Comparison of ENCODE assay signal across 12 cellular contexts in genomic region chr10:35398888-35399287, GRCh38.
"Had no signal": no experiment of that assay in that cellular context is flagged by ENCODE, and none has a peak within 500 bp of the region (broad histone marks: within the 10 kb centered on the region; RNA-seq: fewer than 3 reads in every experiment).

No MANE protein-coding gene starts in this region.

- H3K4me3 ChIP-seq: gastroesophageal sphincter, left lung, ovary, thyroid gland, uterus had no signal

- H3K27ac ChIP-seq: gastroesophageal sphincter, left lung, ovary, thyroid gland had no signal

- H3K4me1 ChIP-seq: uterus had no signal

- H3K27me3 ChIP-seq: gastroesophageal sphincter, left lung, ovary, thyroid gland, uterus had no signal

- ATAC-seq: gastroesophageal sphincter; left lung; stimulated activated memory B cell treated with anti-CD40 and anti-IgM and Interleukin-4, amounts not matched to agents 10 μg/mL and 1 μg/mL and 100 μg/mL, for 72 hours; T-helper 17 cell had no signal

- H3K9me3 ChIP-seq: gastroesophageal sphincter, ovary, thyroid gland, uterus had no signal

- H3K36me3 ChIP-seq: gastroesophageal sphincter, left lung, ovary, thyroid gland, uterus had no signal

- DNase-seq: activated CD4-positive, alpha-beta T cell treated with anti-CD3 and anti-CD28 coated beads, Interleukin-2, amount 10 ng/mL, durations not matched to agents 7 days and 5 days; activated naive CD8-positive, alpha-beta T cell treated with anti-CD3 and anti-CD28 coated beads, Interleukin-2, amount 10 ng/mL, durations not matched to agents 7 days and 5 days; cerebellar nuclear complex; left lung; mesendoderm; ovary; stimulated activated CD4-positive, alpha-beta T cell treated with anti-CD3 and anti-CD28 coated beads, Interleukin-2, amount 100 ng/mL, for 48 hours; T-helper 17 cell; thyroid gland; uterus had no signal
